9 cellular contexts compared by ENCODE assay signal in genomic region chr1:77347646-77348045, GRCh38.
DNase-seq lines count a peak whose midpoint lies in the region; ATAC-seq, FAIRE-seq and TF ChIP-seq lines count a peak whose summit lies in the region.
"Had no signal": no experiment of that assay in that cellular context is flagged by ENCODE, and none has a peak within 500 bp of the region (broad histone marks: within the 10 kb centered on the region; RNA-seq: fewer than 3 reads in every experiment).

No MANE protein-coding gene starts in this region.

- no peaks in the 10 kb centered on the region for H3K27me3 ChIP-seq in smooth muscle cell (ENCODE audit: low read depth)
- no peaks in the 10 kb centered on the region for H3K27me3 ChIP-seq in colonic mucosa

- TF ChIP-seq CTCF in epithelial cell of proximal tubule (conservative IDR thresholded peaks at IDR 0.05; ENCODE audit: low read depth, low read length), result no peak
- no peak for TF ChIP-seq CTCF in smooth muscle cell (IDR thresholded peaks at IDR 0.05; ENCODE audit: borderline replicate concordance, insufficient read depth, poor library complexity, severe bottlenecking)
- no peak for TF ChIP-seq CTCF in colonic mucosa (IDR thresholded peaks at IDR 0.05)

- no peak for TF ChIP-seq POLR2A in GM12891 (IDR thresholded peaks at IDR 0.05; ENCODE audit: low read depth, low read length)

- H3K4me3 ChIP-seq in epithelial cell of proximal tubule (ENCODE audit: low read depth, low read length) (no peak overlapping the region), smooth muscle cell (no peak overlapping the region), colonic mucosa (no peak overlapping the region)

- ATAC-seq in HG02759 (IDR thresholded peaks at IDR 0.05; ENCODE audit: unreplicated experiment), result no peak

- H3K36me3 ChIP-seq in smooth muscle cell (ENCODE audit: low read depth) (no peaks in the 10 kb centered on the region), colonic mucosa (no peaks in the 10 kb centered on the region)

- 16% methylated on average over 6 of the region's 6 CpGs for WGBS in smooth muscle cell (ENCODE audit: low lambda C conversion rate)

- H3K4me1 ChIP-seq in smooth muscle cell (ENCODE audit: low read depth) (no peaks in the 10 kb centered on the region), colonic mucosa (no peaks in the 10 kb centered on the region)

- no peak for FAIRE-seq in GM12891 (lab: Jason Lieb, UNC)

- peak; percentile 11 for DNase-seq in NCI-H146 (lab: John Stamatoyannopoulos, UW)
- no peak for DNase-seq in NCI-H146 treated with DMSO at 0.1 percent for 48 hours (lab: John Stamatoyannopoulos, UW; ENCODE audit: unreplicated experiment)
- peak; percentile 80 for DNase-seq in OCI-M1 (lab: John Stamatoyannopoulos, UW)
- DNase-seq in epithelial cell of proximal tubule (ENCODE audit: low read depth), result peak; percentile 45
- no peak for DNase-seq in smooth muscle cell (lab: John Stamatoyannopoulos, UW; ENCODE audit: unreplicated experiment)
- no peak for DNase-seq in GM12891 (ENCODE audit: insufficient read length, low spot score)
- no peak for DNase-seq in colonic mucosa
- DNase-seq: MM.1S had no signal

- no peaks in the 10 kb centered on the region for H4K20me1 ChIP-seq in smooth muscle cell (ENCODE audit: low read depth)

- peak overlapping the region; percentile 38 for H3K27ac ChIP-seq in smooth muscle cell (ENCODE audit: low read depth)
- no peak overlapping the region for H3K27ac ChIP-seq in colonic mucosa

- no peaks in the 10 kb centered on the region for H3K9me3 ChIP-seq in smooth muscle cell (replicated peaks; ENCODE audit: low read depth)
- H3K9me3 ChIP-seq in colonic mucosa, result no peaks in the 10 kb centered on the region

- no peaks in the 10 kb centered on the region for H3F3A ChIP-seq in smooth muscle cell (ENCODE audit: low read depth)

- H3K4me2 ChIP-seq in smooth muscle cell, result peak overlapping the region; percentile 38

- H3K9ac ChIP-seq in smooth muscle cell (ENCODE audit: low read depth) (no peak overlapping the region), colonic mucosa (ENCODE audit: low read depth in 2 of 2, low read length in 2 of 2) (no peak overlapping the region)

- intact Hi-C loops in colonic mucosa (cut with DNase I), result no loop called here

- no peaks in the 10 kb centered on the region for H3K79me2 ChIP-seq in smooth muscle cell (ENCODE audit: low read depth)

- peak overlapping the region; percentile 16 for H2AFZ ChIP-seq in smooth muscle cell (ENCODE audit: low read depth)

TF ChIP-seq in GM12891, 5 proteins besides CTCF, POLR2A, EP300 and RAD21:
- TF ChIP-seq PAX5 (IDR thresholded peaks at IDR 0.05; ENCODE audit: insufficient read depth, low read length, severe bottlenecking) (no peak), SPI1 (IDR thresholded peaks at IDR 0.05; ENCODE audit: low read depth, low read length) (no peak)

Comparison
In these comparisons a context has a peak if more than half of its experiments do, and no peak if none do; other contexts are left out.
1. DNase-seq: peak in NCI-H146 (single experiment), OCI-M1 (single experiment) and epithelial cell of proximal tubule (single experiment); none in NCI-H146 treated with DMSO at 0.1 percent for 48 hours (single experiment), smooth muscle cell (single experiment), GM12891 (single experiment) and colonic mucosa (single experiment).